8 cellular contexts compared by ENCODE assay signal in genomic region chr3:15292765-15293522, GRCh38. TPM values are rescaled to one million over a fixed set of nuclear protein-coding genes. Genes with fewer than 3 reads are reported as not detected.
DNase-seq lines count a peak whose midpoint lies in the region; ATAC-seq and TF ChIP-seq lines count a peak whose summit lies in the region.

No MANE protein-coding gene starts in this region.

- H3K36me3 Mint-ChIP-seq in activated CD8-positive, alpha-beta memory T cell treated with anti-CD3 and anti-CD28 coated beads, Interleukin-2, amount 10 ng/mL, durations not matched to agents 7 days and 5 days, result peaks cover 44% of the 10 kb centered on the region
- peaks cover 4 to 55% (median 30%) of the 10 kb centered on the region in 5 donors for H3K36me3 Mint-ChIP-seq in naive thymus-derived CD4-positive, alpha-beta T cell

- no peak overlapping the region for H3K4me3 ChIP-seq in naive thymus-derived CD4-positive, alpha-beta T cell (ENCODE audit: low read length)
- no peak overlapping the region for H3K4me3 ChIP-seq in upper lobe of left lung

- H3K4me1 ChIP-seq in naive thymus-derived CD4-positive, alpha-beta T cell (ENCODE audit: control insufficient read depth in 2 of 2, insufficient read depth in 2 of 2, low read length in 2 of 2), result peaks cover 66 to 69% of the 10 kb centered on the region in 2 donors
- peaks cover 60 to 74% (median 67%) of the 10 kb centered on the region in 4 donors for H3K4me1 ChIP-seq in upper lobe of left lung

- DNase-seq in activated CD8-positive, alpha-beta memory T cell treated with anti-CD3 and anti-CD28 coated beads, Interleukin-2, amount 10 ng/mL, durations not matched to agents 7 days and 5 days, result no peak
- DNase-seq in activated CD8-positive, alpha-beta memory T cell treated with anti-CD3 and anti-CD28 coated beads for 24 hours, result no peak
- DNase-seq in naive thymus-derived CD4-positive, alpha-beta T cell, result no peak
- DNase-seq in upper lobe of left lung, result peak in 1 of 2 donors; percentile 61
- no peak for DNase-seq in KBM-7
- no peak for DNase-seq in NAMALWA (ENCODE audit: low spot score)

- peaks cover 76% of the 10 kb centered on the region for H3K4me1 Mint-ChIP-seq in activated CD8-positive, alpha-beta memory T cell treated with anti-CD3 and anti-CD28 coated beads, Interleukin-2, amount 10 ng/mL, durations not matched to agents 7 days and 5 days
- peaks cover 73 to 96% (median 84%) of the 10 kb centered on the region in 7 donors for H3K4me1 Mint-ChIP-seq in naive thymus-derived CD4-positive, alpha-beta T cell

- H3K27ac Mint-ChIP-seq in activated CD8-positive, alpha-beta memory T cell treated with anti-CD3 and anti-CD28 coated beads, Interleukin-2, amount 10 ng/mL, durations not matched to agents 7 days and 5 days, result peak overlapping the region; percentile 92
- peak overlapping the region in 8 of 9 donors; percentile 44 to 97 (median 92) for H3K27ac Mint-ChIP-seq in naive thymus-derived CD4-positive, alpha-beta T cell

- no peaks in the 10 kb centered on the region for H3K27me3 Mint-ChIP-seq in activated CD8-positive, alpha-beta memory T cell treated with anti-CD3 and anti-CD28 coated beads, Interleukin-2, amount 10 ng/mL, durations not matched to agents 7 days and 5 days
- H3K27me3 Mint-ChIP-seq in naive thymus-derived CD4-positive, alpha-beta T cell, result no peaks in the 10 kb centered on the region

- intact Hi-C loops in naive thymus-derived CD4-positive, alpha-beta T cell (cut with micrococcal nuclease), result loop anchor here (1.0 to 2.0 kb wide), 10 partner anchors 7 to 85 kb away; partner anchors contain the start of gene SH3BP5 (in 1 of the 2)

- POLR2A ChIA-PET in naive thymus-derived CD4-positive, alpha-beta T cell (lab: Charles Lee), result interaction anchor here (1.0 to 3.0 kb wide), 6 partner anchors 7 to 40 kb away, joined by 3 to 17 read pairs (median 6); partner anchors contain the start of gene SH3BP5

- no peaks in the 10 kb centered on the region for H3K27me3 ChIP-seq in naive thymus-derived CD4-positive, alpha-beta T cell (ENCODE audit: control insufficient read depth in 2 of 2, insufficient read depth in 2 of 2, low read length in 2 of 2)
- H3K27me3 ChIP-seq in upper lobe of left lung, result no peaks in the 10 kb centered on the region

- in situ Hi-C loops in KBM-7 (cut with MboI; ENCODE audit: low pct_unique_long_range_greater_than_20kb, low sequenced_read_pairs), result no loop called here

- no peaks in the 10 kb centered on the region for H3K9me3 ChIP-seq in naive thymus-derived CD4-positive, alpha-beta T cell (ENCODE audit: control insufficient read depth in 2 of 3, low read length in 3 of 3)
- no peaks in the 10 kb centered on the region for H3K9me3 ChIP-seq in upper lobe of left lung

- peak overlapping the region; percentile 10 for H3K27ac ChIP-seq in naive thymus-derived CD4-positive, alpha-beta T cell (ENCODE audit: low read depth, low read length)
- H3K27ac ChIP-seq in upper lobe of left lung, result peak overlapping the region; percentile 82 to 89 (median 84)

- TF ChIP-seq POLR2A in upper lobe of left lung (IDR thresholded peaks at IDR 0.05), result peak in 1 of 4 donors; percentile 55

- H3K9me3 Mint-ChIP-seq in activated CD8-positive, alpha-beta memory T cell treated with anti-CD3 and anti-CD28 coated beads, Interleukin-2, amount 10 ng/mL, durations not matched to agents 7 days and 5 days (ENCODE audit: low read depth), result no peaks in the 10 kb centered on the region
- peaks cover 0 to 5% (median 0%) of the 10 kb centered on the region in 11 donors for H3K9me3 Mint-ChIP-seq in naive thymus-derived CD4-positive, alpha-beta T cell

- H3K36me3 ChIP-seq in naive thymus-derived CD4-positive, alpha-beta T cell (ENCODE audit: control insufficient read depth in 2 of 3, insufficient read depth in 3 of 3, low read length in 3 of 3), result no peaks in the 10 kb centered on the region
- H3K36me3 ChIP-seq in upper lobe of left lung, result peaks cover 0 to 11% (median 2%) of the 10 kb centered on the region in 4 donors

- no peak for TF ChIP-seq CTCF in upper lobe of left lung (IDR thresholded peaks at IDR 0.05)

- TF ChIP-seq EP300 in upper lobe of left lung (IDR thresholded peaks at IDR 0.05), result peak; percentile 70 to 78 (median 75)

- ATAC-seq in activated CD8-positive, alpha-beta memory T cell treated with anti-CD3 and anti-CD28 coated beads, Interleukin-2, amount 10 ng/mL, durations not matched to agents 7 days and 5 days, result no peak
- peak; percentile 40 for ATAC-seq in esophagus mucosa
- ATAC-seq in naive thymus-derived CD4-positive, alpha-beta T cell, result no peak
- peak; percentile 2 to 50 for ATAC-seq in upper lobe of left lung (ENCODE audit: low FRiP score in 2 of 2)
- no peak for ATAC-seq in HG03097 (IDR thresholded peaks at IDR 0.05; ENCODE audit: low FRiP score, unreplicated experiment)

- H3K4me3 Mint-ChIP-seq in activated CD8-positive, alpha-beta memory T cell treated with anti-CD3 and anti-CD28 coated beads, Interleukin-2, amount 10 ng/mL, durations not matched to agents 7 days and 5 days, result no peak overlapping the region
- peak overlapping the region in 9 of 10 donors; percentile 3 to 85 (median 78) for H3K4me3 Mint-ChIP-seq in naive thymus-derived CD4-positive, alpha-beta T cell

- CTCF ChIA-PET in activated CD8-positive, alpha-beta memory T cell treated with anti-CD3 and anti-CD28 coated beads, Interleukin-2, amount 10 ng/mL, durations not matched to agents 7 days and 5 days (lab: Charles Lee), result interaction anchor here (1.0 to 3.7 kb wide), 11 partner anchors 7 to 87 kb away, joined by 3 to 24 read pairs (median 5); partner anchors contain the start of genes CAPN7 and SH3BP5
- CTCF ChIA-PET in naive thymus-derived CD4-positive, alpha-beta T cell (lab: Charles Lee), result interaction anchor here (1.7 kb wide), 1 partner anchor 25 kb away, joined by 5 read pairs; no protein-coding TSS in a partner anchor

- WGBS in upper lobe of left lung, 2 donors, result 42 to 49% methylated on average over 11 to 13 of the region's 13 CpGs

RNA-seq across cellular contexts. Expression of gene SH3BP5, which starts 39.4 kb away (rescaled TPM):
- 10 to 100 TPM; 19.4 to 30.3 TPM for total RNA-seq in activated CD8-positive, alpha-beta memory T cell treated with anti-CD3 and anti-CD28 coated beads, Interleukin-2, amount 10 ng/mL, durations not matched to agents 7 days and 5 days
- total RNA-seq in esophagus mucosa (9.3 TPM), upper lobe of left lung (100 to 1,000 TPM in 2 of 6 donors, 10 to 100 TPM in 4; 83.8 to 150 (median 94.7) TPM)
- 10 to 100 TPM; 18.5 to 64.7 (median 39.5) TPM for total RNA-seq in naive thymus-derived CD4-positive, alpha-beta T cell
- polyA plus RNA-seq in naive thymus-derived CD4-positive, alpha-beta T cell, result 10 to 100 TPM; 38.2 to 49.6 TPM

Comparison
In these comparisons a context has a peak if more than half of its experiments do, and no peak if none do; other contexts are left out.
1. ATAC-seq: peak in esophagus mucosa (single experiment) and upper lobe of left lung (2 of 2); none in activated CD8-positive, alpha-beta memory T cell treated with anti-CD3 and anti-CD28 coated beads, Interleukin-2, amount 10 ng/mL, durations not matched to agents 7 days and 5 days (single experiment), naive thymus-derived CD4-positive, alpha-beta T cell (single experiment) and HG03097 (single experiment).